Comparison of ENCODE assay signal across 1 cellular context in the genomic region with DNA sequence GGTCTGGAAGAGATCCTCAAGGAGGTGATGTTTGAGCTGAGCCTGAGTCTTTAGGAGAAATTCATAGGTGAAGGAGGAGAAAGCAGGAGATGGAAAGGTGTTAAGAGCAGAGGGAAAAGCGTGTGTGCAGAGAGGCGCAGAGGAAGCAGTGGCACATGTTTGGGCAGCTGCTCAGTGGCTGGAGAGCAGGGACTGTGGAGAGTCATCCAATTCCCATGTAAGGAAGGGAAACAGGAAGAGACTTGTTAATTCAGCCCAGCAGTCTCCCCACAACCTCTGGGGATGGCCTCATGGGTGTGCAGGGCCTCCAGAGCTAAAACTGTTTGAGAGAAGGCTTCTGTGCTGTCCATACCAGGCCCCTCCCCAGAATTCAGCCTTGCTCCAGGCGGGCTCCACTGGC.
TF ChIP-seq lines count a peak whose summit lies in the region.

No MANE protein-coding gene starts in this region.

TF ChIP-seq in WTC11, 78 proteins besides CTCF, POLR2A, EP300 and RAD21:
- TF ChIP-seq CREB1 (CRISPR knock-in tag; IDR thresholded peaks at IDR 0.05) (no peak), CBFB (CRISPR knock-in tag; IDR thresholded peaks at IDR 0.05; ENCODE audit: low read depth) (no peak), FOXK1 (CRISPR knock-in tag; IDR thresholded peaks at IDR 0.05) (no peak), TCF7 (CRISPR knock-in tag; IDR thresholded peaks at IDR 0.05; ENCODE audit: low read depth) (no peak), SOX15 (CRISPR knock-in tag; IDR thresholded peaks at IDR 0.05) (no peak), NFYB (CRISPR knock-in tag; conservative IDR thresholded peaks at IDR 0.05; ENCODE audit: low read depth) (no peak), HMGA2 (CRISPR knock-in tag; IDR thresholded peaks at IDR 0.05) (no peak), ZNF671 (CRISPR knock-in tag; IDR thresholded peaks at IDR 0.05) (no peak), SMAD4 (CRISPR knock-in tag; IDR thresholded peaks at IDR 0.05) (no peak), ATF1 (CRISPR knock-in tag; IDR thresholded peaks at IDR 0.05) (no peak), ELF4 (CRISPR knock-in tag; IDR thresholded peaks at IDR 0.05; ENCODE audit: low read depth) (no peak), ZNF423 (CRISPR knock-in tag; IDR thresholded peaks at IDR 0.05) (no peak), ZNF232 (CRISPR knock-in tag; IDR thresholded peaks at IDR 0.05) (no peak), NR1H2 (CRISPR knock-in tag; IDR thresholded peaks at IDR 0.05) (no peak)
- TF ChIP-seq, protein P1, sequence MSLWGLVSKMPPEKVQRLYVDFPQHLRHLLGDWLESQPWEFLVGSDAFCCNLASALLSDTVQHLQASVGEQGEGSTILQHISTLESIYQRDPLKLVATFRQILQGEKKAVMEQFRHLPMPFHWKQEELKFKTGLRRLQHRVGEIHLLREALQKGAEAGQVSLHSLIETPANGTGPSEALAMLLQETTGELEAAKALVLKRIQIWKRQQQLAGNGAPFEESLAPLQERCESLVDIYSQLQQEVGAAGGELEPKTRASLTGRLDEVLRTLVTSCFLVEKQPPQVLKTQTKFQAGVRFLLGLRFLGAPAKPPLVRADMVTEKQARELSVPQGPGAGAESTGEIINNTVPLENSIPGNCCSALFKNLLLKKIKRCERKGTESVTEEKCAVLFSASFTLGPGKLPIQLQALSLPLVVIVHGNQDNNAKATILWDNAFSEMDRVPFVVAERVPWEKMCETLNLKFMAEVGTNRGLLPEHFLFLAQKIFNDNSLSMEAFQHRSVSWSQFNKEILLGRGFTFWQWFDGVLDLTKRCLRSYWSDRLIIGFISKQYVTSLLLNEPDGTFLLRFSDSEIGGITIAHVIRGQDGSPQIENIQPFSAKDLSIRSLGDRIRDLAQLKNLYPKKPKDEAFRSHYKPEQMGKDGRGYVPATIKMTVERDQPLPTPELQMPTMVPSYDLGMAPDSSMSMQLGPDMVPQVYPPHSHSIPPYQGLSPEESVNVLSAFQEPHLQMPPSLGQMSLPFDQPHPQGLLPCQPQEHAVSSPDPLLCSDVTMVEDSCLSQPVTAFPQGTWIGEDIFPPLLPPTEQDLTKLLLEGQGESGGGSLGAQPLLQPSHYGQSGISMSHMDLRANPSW (CRISPR knock-in tag; conservative IDR thresholded peaks at IDR 0.05; ENCODE audit: low read depth) = no peak
- TF ChIP-seq, protein P2, sequence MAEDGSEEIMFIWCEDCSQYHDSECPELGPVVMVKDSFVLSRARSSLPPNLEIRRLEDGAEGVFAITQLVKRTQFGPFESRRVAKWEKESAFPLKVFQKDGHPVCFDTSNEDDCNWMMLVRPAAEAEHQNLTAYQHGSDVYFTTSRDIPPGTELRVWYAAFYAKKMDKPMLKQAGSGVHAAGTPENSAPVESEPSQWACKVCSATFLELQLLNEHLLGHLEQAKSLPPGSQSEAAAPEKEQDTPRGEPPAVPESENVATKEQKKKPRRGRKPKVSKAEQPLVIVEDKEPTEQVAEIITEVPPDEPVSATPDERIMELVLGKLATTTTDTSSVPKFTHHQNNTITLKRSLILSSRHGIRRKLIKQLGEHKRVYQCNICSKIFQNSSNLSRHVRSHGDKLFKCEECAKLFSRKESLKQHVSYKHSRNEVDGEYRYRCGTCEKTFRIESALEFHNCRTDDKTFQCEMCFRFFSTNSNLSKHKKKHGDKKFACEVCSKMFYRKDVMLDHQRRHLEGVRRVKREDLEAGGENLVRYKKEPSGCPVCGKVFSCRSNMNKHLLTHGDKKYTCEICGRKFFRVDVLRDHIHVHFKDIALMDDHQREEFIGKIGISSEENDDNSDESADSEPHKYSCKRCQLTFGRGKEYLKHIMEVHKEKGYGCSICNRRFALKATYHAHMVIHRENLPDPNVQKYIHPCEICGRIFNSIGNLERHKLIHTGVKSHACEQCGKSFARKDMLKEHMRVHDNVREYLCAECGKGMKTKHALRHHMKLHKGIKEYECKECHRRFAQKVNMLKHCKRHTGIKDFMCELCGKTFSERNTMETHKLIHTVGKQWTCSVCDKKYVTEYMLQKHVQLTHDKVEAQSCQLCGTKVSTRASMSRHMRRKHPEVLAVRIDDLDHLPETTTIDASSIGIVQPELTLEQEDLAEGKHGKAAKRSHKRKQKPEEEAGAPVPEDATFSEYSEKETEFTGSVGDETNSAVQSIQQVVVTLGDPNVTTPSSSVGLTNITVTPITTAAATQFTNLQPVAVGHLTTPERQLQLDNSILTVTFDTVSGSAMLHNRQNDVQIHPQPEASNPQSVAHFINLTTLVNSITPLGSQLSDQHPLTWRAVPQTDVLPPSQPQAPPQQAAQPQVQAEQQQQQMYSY (CRISPR knock-in tag; IDR thresholded peaks at IDR 0.05) = no peak
- TF ChIP-seq, protein P3, sequence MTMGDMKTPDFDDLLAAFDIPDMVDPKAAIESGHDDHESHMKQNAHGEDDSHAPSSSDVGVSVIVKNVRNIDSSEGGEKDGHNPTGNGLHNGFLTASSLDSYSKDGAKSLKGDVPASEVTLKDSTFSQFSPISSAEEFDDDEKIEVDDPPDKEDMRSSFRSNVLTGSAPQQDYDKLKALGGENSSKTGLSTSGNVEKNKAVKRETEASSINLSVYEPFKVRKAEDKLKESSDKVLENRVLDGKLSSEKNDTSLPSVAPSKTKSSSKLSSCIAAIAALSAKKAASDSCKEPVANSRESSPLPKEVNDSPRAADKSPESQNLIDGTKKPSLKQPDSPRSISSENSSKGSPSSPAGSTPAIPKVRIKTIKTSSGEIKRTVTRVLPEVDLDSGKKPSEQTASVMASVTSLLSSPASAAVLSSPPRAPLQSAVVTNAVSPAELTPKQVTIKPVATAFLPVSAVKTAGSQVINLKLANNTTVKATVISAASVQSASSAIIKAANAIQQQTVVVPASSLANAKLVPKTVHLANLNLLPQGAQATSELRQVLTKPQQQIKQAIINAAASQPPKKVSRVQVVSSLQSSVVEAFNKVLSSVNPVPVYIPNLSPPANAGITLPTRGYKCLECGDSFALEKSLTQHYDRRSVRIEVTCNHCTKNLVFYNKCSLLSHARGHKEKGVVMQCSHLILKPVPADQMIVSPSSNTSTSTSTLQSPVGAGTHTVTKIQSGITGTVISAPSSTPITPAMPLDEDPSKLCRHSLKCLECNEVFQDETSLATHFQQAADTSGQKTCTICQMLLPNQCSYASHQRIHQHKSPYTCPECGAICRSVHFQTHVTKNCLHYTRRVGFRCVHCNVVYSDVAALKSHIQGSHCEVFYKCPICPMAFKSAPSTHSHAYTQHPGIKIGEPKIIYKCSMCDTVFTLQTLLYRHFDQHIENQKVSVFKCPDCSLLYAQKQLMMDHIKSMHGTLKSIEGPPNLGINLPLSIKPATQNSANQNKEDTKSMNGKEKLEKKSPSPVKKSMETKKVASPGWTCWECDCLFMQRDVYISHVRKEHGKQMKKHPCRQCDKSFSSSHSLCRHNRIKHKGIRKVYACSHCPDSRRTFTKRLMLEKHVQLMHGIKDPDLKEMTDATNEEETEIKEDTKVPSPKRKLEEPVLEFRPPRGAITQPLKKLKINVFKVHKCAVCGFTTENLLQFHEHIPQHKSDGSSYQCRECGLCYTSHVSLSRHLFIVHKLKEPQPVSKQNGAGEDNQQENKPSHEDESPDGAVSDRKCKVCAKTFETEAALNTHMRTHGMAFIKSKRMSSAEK (CRISPR knock-in tag; IDR thresholded peaks at IDR 0.05; ENCODE audit: borderline replicate concordance) = no peak
- TF ChIP-seq, protein P4, sequence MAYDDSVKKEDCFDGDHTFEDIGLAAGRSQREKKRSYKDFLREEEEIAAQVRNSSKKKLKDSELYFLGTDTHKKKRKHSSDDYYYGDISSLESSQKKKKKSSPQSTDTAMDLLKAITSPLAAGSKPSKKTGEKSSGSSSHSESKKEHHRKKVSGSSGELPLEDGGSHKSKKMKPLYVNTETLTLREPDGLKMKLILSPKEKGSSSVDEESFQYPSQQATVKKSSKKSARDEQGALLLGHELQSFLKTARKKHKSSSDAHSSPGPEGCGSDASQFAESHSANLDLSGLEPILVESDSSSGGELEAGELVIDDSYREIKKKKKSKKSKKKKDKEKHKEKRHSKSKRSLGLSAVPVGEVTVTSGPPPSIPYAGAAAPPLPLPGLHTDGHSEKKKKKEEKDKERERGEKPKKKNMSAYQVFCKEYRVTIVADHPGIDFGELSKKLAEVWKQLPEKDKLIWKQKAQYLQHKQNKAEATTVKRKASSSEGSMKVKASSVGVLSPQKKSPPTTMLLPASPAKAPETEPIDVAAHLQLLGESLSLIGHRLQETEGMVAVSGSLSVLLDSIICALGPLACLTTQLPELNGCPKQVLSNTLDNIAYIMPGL (CRISPR knock-in tag; IDR thresholded peaks at IDR 0.05) = no peak
- TF ChIP-seq, protein P5, sequence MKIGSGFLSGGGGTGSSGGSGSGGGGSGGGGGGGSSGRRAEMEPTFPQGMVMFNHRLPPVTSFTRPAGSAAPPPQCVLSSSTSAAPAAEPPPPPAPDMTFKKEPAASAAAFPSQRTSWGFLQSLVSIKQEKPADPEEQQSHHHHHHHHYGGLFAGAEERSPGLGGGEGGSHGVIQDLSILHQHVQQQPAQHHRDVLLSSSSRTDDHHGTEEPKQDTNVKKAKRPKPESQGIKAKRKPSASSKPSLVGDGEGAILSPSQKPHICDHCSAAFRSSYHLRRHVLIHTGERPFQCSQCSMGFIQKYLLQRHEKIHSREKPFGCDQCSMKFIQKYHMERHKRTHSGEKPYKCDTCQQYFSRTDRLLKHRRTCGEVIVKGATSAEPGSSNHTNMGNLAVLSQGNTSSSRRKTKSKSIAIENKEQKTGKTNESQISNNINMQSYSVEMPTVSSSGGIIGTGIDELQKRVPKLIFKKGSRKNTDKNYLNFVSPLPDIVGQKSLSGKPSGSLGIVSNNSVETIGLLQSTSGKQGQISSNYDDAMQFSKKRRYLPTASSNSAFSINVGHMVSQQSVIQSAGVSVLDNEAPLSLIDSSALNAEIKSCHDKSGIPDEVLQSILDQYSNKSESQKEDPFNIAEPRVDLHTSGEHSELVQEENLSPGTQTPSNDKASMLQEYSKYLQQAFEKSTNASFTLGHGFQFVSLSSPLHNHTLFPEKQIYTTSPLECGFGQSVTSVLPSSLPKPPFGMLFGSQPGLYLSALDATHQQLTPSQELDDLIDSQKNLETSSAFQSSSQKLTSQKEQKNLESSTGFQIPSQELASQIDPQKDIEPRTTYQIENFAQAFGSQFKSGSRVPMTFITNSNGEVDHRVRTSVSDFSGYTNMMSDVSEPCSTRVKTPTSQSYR (CRISPR knock-in tag; IDR thresholded peaks at IDR 0.05) = no peak
